27 cellular contexts compared by ENCODE assay signal in the genomic region with DNA sequence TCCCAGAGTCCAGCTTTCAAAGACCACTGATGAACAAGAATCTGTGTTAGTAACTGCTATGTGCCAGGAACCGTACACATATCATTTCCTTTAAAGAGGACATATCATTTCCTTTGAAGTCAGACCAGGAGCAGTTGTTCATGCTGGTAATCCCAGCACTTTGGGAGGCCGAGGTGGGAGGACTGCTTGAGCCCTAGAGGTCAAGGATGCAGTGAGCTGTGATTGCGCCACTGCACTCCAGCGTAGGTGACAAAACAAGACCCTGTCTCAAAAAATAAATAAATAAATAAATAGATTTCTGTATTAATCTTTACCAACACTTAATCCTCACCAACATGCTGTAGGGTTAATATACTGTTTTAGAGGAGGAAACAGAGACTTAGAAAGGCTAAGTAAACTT.
"Had no signal": no experiment of that assay in that cellular context is flagged by ENCODE, and none has a peak within 500 bp of the region (broad histone marks: within the 10 kb centered on the region; RNA-seq: fewer than 3 reads in every experiment).

No MANE protein-coding gene starts in this region.

- H3K27me3 ChIP-seq: adrenal gland, SJSA1 had no signal

- H3K4me3 ChIP-seq: adrenal gland, SJSA1 had no signal

- DNase-seq: activated B cell treated with CpG ODN at 0.5 μM for 24 hours; activated CD4-positive, alpha-beta memory T cell treated with anti-CD3 and anti-CD28 coated beads for 36 hours; activated CD4-positive, alpha-beta T cell treated with anti-CD3 and anti-CD28 coated beads for 1 hour; activated CD4-positive, alpha-beta T cell treated with anti-CD3 and anti-CD28 coated beads, Interleukin-2, amount 10 ng/mL, durations not matched to agents 24 days and 14 days; activated CD8-positive, alpha-beta memory T cell treated with anti-CD3 and anti-CD28 coated beads for 24 hours; activated gamma-delta T cell treated with Interleukin-2 at 50 U/mL for 16 hours; activated naive CD4-positive, alpha-beta T cell treated with anti-CD3 and anti-CD28 coated beads, Interleukin-2, amount 10 ng/mL, durations not matched to agents 7 days and 5 days; activated naive CD8-positive, alpha-beta T cell treated with anti-CD3 and anti-CD28 coated beads, Interleukin-2, amount 10 ng/mL, durations not matched to agents 7 days and 5 days; activated T-cell treated with anti-CD3 and anti-CD28 coated beads, Interleukin-2, amount 50 U/mL, for 72 hours; adrenal gland; anterior cingulate cortex; caudate nucleus; NCI-H1105 treated with DMSO at 0.1 percent for 48 hours; NCI-H146; NCI-H187 treated with DMSO at 0.1 percent for 48 hours; NCI-H2081 treated with DMSO at 0.1 percent for 48 hours; NCI-H446; NCI-H524; OCI-M1; SHP77; T-cell; T-helper 2 cell; T1000 had no signal

- H3K4me1 ChIP-seq: adrenal gland had no signal

- H3K9me3 ChIP-seq: adrenal gland had no signal

- FAIRE-seq: RCC 7860, TTC549 had no signal

- H3K27me3 Mint-ChIP-seq: activated B cell treated with CpG ODN at 0.5 μM for 24 hours; activated CD4-positive, alpha-beta memory T cell treated with anti-CD3 and anti-CD28 coated beads for 36 hours; T-cell had no signal

- H3K27ac ChIP-seq: adrenal gland, SJSA1 had no signal

- H3K4me1 Mint-ChIP-seq: activated CD4-positive, alpha-beta T cell treated with anti-CD3 and anti-CD28 coated beads, Interleukin-2, amount 10 ng/mL, durations not matched to agents 24 days and 14 days; activated naive CD4-positive, alpha-beta T cell treated with anti-CD3 and anti-CD28 coated beads, Interleukin-2, amount 10 ng/mL, durations not matched to agents 7 days and 5 days; activated naive CD8-positive, alpha-beta T cell treated with anti-CD3 and anti-CD28 coated beads, Interleukin-2, amount 10 ng/mL, durations not matched to agents 7 days and 5 days; T-cell had no signal

- H3K27ac Mint-ChIP-seq: activated B cell treated with CpG ODN at 0.5 μM for 24 hours; activated CD4-positive, alpha-beta memory T cell treated with anti-CD3 and anti-CD28 coated beads for 36 hours; activated CD4-positive, alpha-beta T cell treated with anti-CD3 and anti-CD28 coated beads, Interleukin-2, amount 10 ng/mL, durations not matched to agents 24 days and 14 days; activated naive CD4-positive, alpha-beta T cell treated with anti-CD3 and anti-CD28 coated beads, Interleukin-2, amount 10 ng/mL, durations not matched to agents 7 days and 5 days; activated naive CD8-positive, alpha-beta T cell treated with anti-CD3 and anti-CD28 coated beads, Interleukin-2, amount 10 ng/mL, durations not matched to agents 7 days and 5 days; activated T-cell treated with anti-CD3 and anti-CD28 coated beads, Interleukin-2, amount 50 U/mL, for 72 hours; activated T-helper 2 cell treated with anti-CD3 and anti-CD28 coated beads, Interferon-gamma antibody, Interleukin-2, Interleukin-4, amounts not matched to agents 10 μg/mL and 5 μg/mL and 100 μg/mL, durations not matched to agents 14 hours and 24 hours and 36 hours; T-cell had no signal

- H3K36me3 ChIP-seq: adrenal gland, SJSA1 had no signal

- H3K9me3 Mint-ChIP-seq: activated B cell treated with CpG ODN at 0.5 μM for 24 hours; activated CD4-positive, alpha-beta memory T cell treated with anti-CD3 and anti-CD28 coated beads for 36 hours; activated CD4-positive, alpha-beta T cell treated with anti-CD3 and anti-CD28 coated beads, Interleukin-2, amount 10 ng/mL, durations not matched to agents 24 days and 14 days; activated naive CD4-positive, alpha-beta T cell treated with anti-CD3 and anti-CD28 coated beads, Interleukin-2, amount 10 ng/mL, durations not matched to agents 7 days and 5 days; activated naive CD8-positive, alpha-beta T cell treated with anti-CD3 and anti-CD28 coated beads, Interleukin-2, amount 10 ng/mL, durations not matched to agents 7 days and 5 days; activated T-cell treated with anti-CD3 and anti-CD28 coated beads, Interleukin-2, amount 50 U/mL, for 72 hours; activated T-helper 2 cell treated with anti-CD3 and anti-CD28 coated beads, Interferon-gamma antibody, Interleukin-2, Interleukin-4, amounts not matched to agents 10 μg/mL and 5 μg/mL and 100 μg/mL, durations not matched to agents 14 hours and 24 hours and 36 hours; T-cell had no signal

- H3K36me3 Mint-ChIP-seq: activated CD4-positive, alpha-beta memory T cell treated with anti-CD3 and anti-CD28 coated beads for 36 hours; activated naive CD4-positive, alpha-beta T cell treated with anti-CD3 and anti-CD28 coated beads, Interleukin-2, amount 10 ng/mL, durations not matched to agents 7 days and 5 days; T-cell had no signal

- ATAC-seq: activated T-cell treated with anti-CD3 and anti-CD28 coated beads, Interleukin-2, amount 50 U/mL, for 72 hours; T-cell had no signal

- H3K4me3 Mint-ChIP-seq: activated B cell treated with CpG ODN at 0.5 μM for 24 hours; activated CD4-positive, alpha-beta memory T cell treated with anti-CD3 and anti-CD28 coated beads for 36 hours; activated CD4-positive, alpha-beta T cell treated with anti-CD3 and anti-CD28 coated beads, Interleukin-2, amount 10 ng/mL, durations not matched to agents 24 days and 14 days; activated naive CD4-positive, alpha-beta T cell treated with anti-CD3 and anti-CD28 coated beads, Interleukin-2, amount 10 ng/mL, durations not matched to agents 7 days and 5 days; activated naive CD8-positive, alpha-beta T cell treated with anti-CD3 and anti-CD28 coated beads, Interleukin-2, amount 10 ng/mL, durations not matched to agents 7 days and 5 days; activated T-cell treated with anti-CD3 and anti-CD28 coated beads, Interleukin-2, amount 50 U/mL, for 72 hours; T-cell had no signal
